In genomic region chr4:41644288-41644914, GRCh38 we compare ENCODE assay signal across 8 cellular contexts.
DNase-seq lines count a peak whose midpoint lies in the region; ATAC-seq, FAIRE-seq and TF ChIP-seq lines count a peak whose summit lies in the region.

No MANE protein-coding gene starts in this region.

- POLR2A ChIA-PET in activated CD8-positive, alpha-beta T cell treated with anti-CD3 and anti-CD28 coated beads for 36 hours (lab: Charles Lee), result interaction anchor here (0.5 kb wide), 1 partner anchor 11 kb away, joined by 3 read pairs; no protein-coding TSS in a partner anchor

- H3K36me3 ChIP-seq in ovary, result no peaks in the 10 kb centered on the region

- H3K4me3 ChIP-seq in ovary, result no peak overlapping the region

- no peaks in the 10 kb centered on the region for H3K27me3 ChIP-seq in ovary

- no peaks in the 10 kb centered on the region for H3K36me3 Mint-ChIP-seq in activated CD8-positive, alpha-beta T cell treated with anti-CD3 and anti-CD28 coated beads for 36 hours (ENCODE audit: low read depth)

- peaks cover 20% of the 10 kb centered on the region for H3K27me3 Mint-ChIP-seq in activated CD8-positive, alpha-beta T cell treated with anti-CD3 and anti-CD28 coated beads for 36 hours

- H3K27ac ChIP-seq in ovary, result no peak overlapping the region

- H3K27ac Mint-ChIP-seq in activated CD8-positive, alpha-beta T cell treated with anti-CD3 and anti-CD28 coated beads for 36 hours, result no peak overlapping the region

- intact Hi-C loops in activated CD8-positive, alpha-beta T cell treated with anti-CD3 and anti-CD28 coated beads for 36 hours (cut with micrococcal nuclease), result no loop called here
- intact Hi-C loops in Right ventricle myocardium inferior (cut with DNase I), result loop anchor here (5.0 kb wide), 3 partner anchors 107 to 362 kb away; partner anchors contain the start of gene LIMCH1
- intact Hi-C loops in ovary (cut with DNase I), result no loop called here

- no peak overlapping the region for H3K4me3 Mint-ChIP-seq in activated CD8-positive, alpha-beta T cell treated with anti-CD3 and anti-CD28 coated beads for 36 hours

- CTCF ChIA-PET in activated CD8-positive, alpha-beta T cell treated with anti-CD3 and anti-CD28 coated beads for 36 hours (lab: Charles Lee), result interaction anchor here (1.0 to 1.4 kb wide), 2 partner anchors 15 to 365 kb away, joined by 3 to 4 read pairs; no protein-coding TSS in a partner anchor

- TF ChIP-seq POLR2A in ovary (IDR thresholded peaks at IDR 0.05), result no peak

- DNase-seq in GM20000 (ENCODE audit: low spot score) (no peak), Right ventricle myocardium inferior (ENCODE audit: missing footprints) (peak; percentile 83), ovary (peak; percentile 75 to 88 (median 77)), cerebellar nuclear complex (lab: John Stamatoyannopoulos, UW) (no peak), GM19239 (ENCODE audit: insufficient read length, low spot score) (no peak)
- DNase-seq in activated CD8-positive, alpha-beta T cell treated with anti-CD3 and anti-CD28 coated beads for 36 hours, result peak; percentile 42

- H3K9me3 Mint-ChIP-seq in activated CD8-positive, alpha-beta T cell treated with anti-CD3 and anti-CD28 coated beads for 36 hours, result no peaks in the 10 kb centered on the region

- no peak for ATAC-seq in activated CD8-positive, alpha-beta T cell treated with anti-CD3 and anti-CD28 coated beads for 36 hours
- peak; percentile 88 for ATAC-seq in Right ventricle myocardium inferior
- ATAC-seq in GM18511 (IDR thresholded peaks at IDR 0.05; ENCODE audit: unreplicated experiment), result no peak
- no peak for ATAC-seq in HG02623 (IDR thresholded peaks at IDR 0.05; ENCODE audit: unreplicated experiment)

- no peak for TF ChIP-seq EP300 in ovary (IDR thresholded peaks at IDR 0.05)

- TF ChIP-seq CTCF in GM20000 (IDR thresholded peaks at IDR 0.05; ENCODE audit: extremely low read depth, missing control alignments) (peak; percentile 33), ovary (IDR thresholded peaks at IDR 0.05) (peak; percentile 57 to 81 (median 66))
- peak; percentile 65 for TF ChIP-seq CTCF in activated CD8-positive, alpha-beta T cell treated with anti-CD3 and anti-CD28 coated beads for 36 hours (IDR thresholded peaks at IDR 0.05)

- no peaks in the 10 kb centered on the region for H3K9me3 ChIP-seq in ovary

- no peaks in the 10 kb centered on the region for H3K4me1 ChIP-seq in ovary (ENCODE audit: insufficient read depth)

- H3K4me1 Mint-ChIP-seq in activated CD8-positive, alpha-beta T cell treated with anti-CD3 and anti-CD28 coated beads for 36 hours (ENCODE audit: low read depth), result no peaks in the 10 kb centered on the region

- no peak for FAIRE-seq in GM19239 (lab: Jason Lieb, UNC)

- WGBS in ovary, 3 donors, result 5 to 12% (median 5%) methylated on average over 40 to 41 of the region's 41 CpGs

Comparison
In these comparisons a context has a peak if more than half of its experiments do, and no peak if none do; other contexts are left out.
1. DNase-seq: peak in activated CD8-positive, alpha-beta T cell treated with anti-CD3 and anti-CD28 coated beads for 36 hours (single experiment), Right ventricle myocardium inferior (single experiment) and ovary (5 of 5); none in GM20000 (single experiment), cerebellar nuclear complex (0 of 2) and GM19239 (single experiment).
2. Peak in every context shown above with its lines, with median percentiles within 50 percentile points of each other: CTCF ChIP-seq.